ENCODE assay signal across 10 cellular contexts in the genomic region with DNA sequence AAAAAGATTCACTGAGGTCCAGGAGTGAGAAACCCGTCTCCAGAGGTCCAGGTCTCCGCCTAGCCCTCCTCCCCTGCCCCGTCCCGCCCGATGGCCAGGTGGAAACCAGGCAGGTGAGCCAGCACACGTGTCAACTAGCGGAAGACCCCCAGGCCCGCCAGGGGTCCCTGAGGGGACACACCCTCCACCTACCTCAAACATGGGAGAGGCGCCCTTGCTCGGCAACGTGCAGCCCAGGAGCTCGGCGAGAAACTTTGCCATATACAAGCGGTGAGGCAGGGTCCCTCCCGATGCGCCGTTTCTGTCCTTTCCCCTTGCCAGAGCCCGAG.
A peak's percentile ranks its signal among the peaks of the same experiment; 100 is the strongest.
DNase-seq lines count a peak whose midpoint lies in the region; ATAC-seq and TF ChIP-seq lines count a peak whose summit lies in the region.
"Had no signal": no experiment of that assay in that cellular context is flagged by ENCODE, and none has a peak within 500 bp of the region (broad histone marks: within the 10 kb centered on the region; RNA-seq: fewer than 3 reads in every experiment).

No MANE protein-coding gene starts in this region.

- no peak for TF ChIP-seq CTCF in KMS-11 (conservative IDR thresholded peaks at IDR 0.05; ENCODE audit: low read depth, low read length)
- TF ChIP-seq CTCF in mammary epithelial cell (conservative IDR thresholded peaks at IDR 0.05 in 1 of 2, IDR thresholded peaks at IDR 0.05 in 1 of 2; ENCODE audit: extremely low read depth in 1 of 2, insufficient read depth in 1 of 2, low read depth in 1 of 2, low read length in 2 of 2) = no peak
- TF ChIP-seq CTCF in mesothelial cell of epicardium (IDR thresholded peaks at IDR 0.05; ENCODE audit: unreplicated experiment) = no peak

- H3K4me3 ChIP-seq in KMS-11 (IDR thresholded peaks at IDR 0.05; ENCODE audit: insufficient read depth, low read depth, low read length) (peak overlapping the region; percentile 74), mammary epithelial cell (replicated peaks in 1 of 3; ENCODE audit: insufficient read depth in 1 of 3, low read depth in 2 of 3, low read length in 3 of 3) (peak overlapping the region; percentile 62 to 72 (median 65)), stomach smooth muscle (ENCODE audit: low read length in 2 of 2) (peak overlapping the region; percentile 31 to 69)

- no peaks in the 10 kb centered on the region for H3K9me3 Mint-ChIP-seq in mesothelial cell of epicardium
- H3K9me3 Mint-ChIP-seq: T-helper 1 cell treated with Interleukin-12 subunit alpha and Interleukin-12 subunit beta and Interleukin-4 antibody, amounts not matched to agents 30 μg/mL and 1 μg/mL, for 36 hours had no signal

- H3K36me3 ChIP-seq in KMS-11 (ENCODE audit: insufficient read depth) (no peaks in the 10 kb centered on the region), mammary epithelial cell (ENCODE audit: insufficient read depth, low read length) (no peaks in the 10 kb centered on the region), stomach smooth muscle (ENCODE audit: control insufficient read depth in 2 of 2, insufficient read depth in 2 of 2, low read length in 2 of 2) (no peaks in the 10 kb centered on the region)

- H3K79me2 ChIP-seq in KMS-11 (ENCODE audit: insufficient read depth, low read depth) = no peaks in the 10 kb centered on the region
- no peaks in the 10 kb centered on the region for H3K79me2 ChIP-seq in mammary epithelial cell (ENCODE audit: insufficient read depth, low read length)

- H3K9me3 ChIP-seq in mammary epithelial cell (replicated peaks; ENCODE audit: insufficient read depth, low read length) = no peaks in the 10 kb centered on the region
- H3K9me3 ChIP-seq in stomach smooth muscle (ENCODE audit: control insufficient read depth in 2 of 2, low read length in 2 of 2) = no peaks in the 10 kb centered on the region

- 0% methylated on average over 7 of the region's 18 CpGs for WGBS in mammary epithelial cell (ENCODE audit: low coverage, missing lambda C conversion rate)

- no peak for ATAC-seq in GM18517 (IDR thresholded peaks at IDR 0.05; ENCODE audit: unreplicated experiment)

- no peaks in the 10 kb centered on the region for H3K36me3 Mint-ChIP-seq in mesothelial cell of epicardium

- H3K27me3 ChIP-seq in KMS-11 (ENCODE audit: insufficient read depth, low read depth) (peaks cover 6% of the 10 kb centered on the region; the same call in 1 of the 2 replicates), mammary epithelial cell (ENCODE audit: insufficient read depth, low read length) (no peaks in the 10 kb centered on the region), stomach smooth muscle (ENCODE audit: control insufficient read depth in 1 of 2, insufficient read depth in 2 of 2, low read length in 2 of 2) (peaks cover 10 to 12% of the 10 kb centered on the region in 2 donors)

- H3K4me2 ChIP-seq in KMS-11 (peak overlapping the region; percentile 36; the same call in 1 of the 2 replicates), mammary epithelial cell (ENCODE audit: insufficient read depth, low read depth, low read length) (peak overlapping the region; percentile 99)

- CTCF ChIA-PET in mammary epithelial cell (lab: Charles Lee; ENCODE audit: low non-redundant PET) = no interaction called here

- no peak overlapping the region for H3K27ac Mint-ChIP-seq in mesothelial cell of epicardium
- H3K27ac Mint-ChIP-seq: T-helper 1 cell treated with Interleukin-12 subunit alpha and Interleukin-12 subunit beta and Interleukin-4 antibody, amounts not matched to agents 30 μg/mL and 1 μg/mL, for 36 hours had no signal

- H3K4me3 Mint-ChIP-seq in mesothelial cell of epicardium = peak overlapping the region; percentile 66
- H3K4me3 Mint-ChIP-seq: T-helper 1 cell treated with Interleukin-12 subunit alpha and Interleukin-12 subunit beta and Interleukin-4 antibody, amounts not matched to agents 30 μg/mL and 1 μg/mL, for 36 hours had no signal

- H2AFZ ChIP-seq in KMS-11 (ENCODE audit: low read depth) (peak overlapping the region; percentile 78; the same call in 1 of the 2 replicates), mammary epithelial cell (ENCODE audit: low read depth, low read length) (peak overlapping the region; percentile 95)

- H3K27ac ChIP-seq in KMS-11 (no peak overlapping the region), mammary epithelial cell (ENCODE audit: insufficient read depth, low read depth, low read length) (no peak overlapping the region), stomach smooth muscle (ENCODE audit: low read length) (no peak overlapping the region)

- no TSS peak for BruUV-seq in mammary epithelial cell (replicated peaks; lab: Mats Ljungman, UMichigan)

- peaks cover 81% of the 10 kb centered on the region for H3K27me3 Mint-ChIP-seq in mesothelial cell of epicardium (ENCODE audit: low read depth)

- dilution Hi-C loops in mammary epithelial cell (cut with HindIII; ENCODE audit: low sequenced_read_pairs) = no loop called here

- DNase-seq in mammary epithelial cell (no peak), mesothelial cell of epicardium (ENCODE audit: low spot score in 2 of 2, unreplicated experiment in 2 of 2) (peak in 1 of 2 experiments; percentile 38), GM03348 (ENCODE audit: low spot score) (no peak)
- no peak for DNase-seq in activated CD8-positive, alpha-beta memory T cell treated with anti-CD3 and anti-CD28 coated beads for 24 hours
- DNase-seq: NCI-H2081 treated with DMSO at 0.1 percent for 48 hours; stimulated activated CD4-positive, alpha-beta T cell treated with anti-CD3 and anti-CD28 coated beads, Interleukin-12 subunit alpha, Interleukin-12 subunit beta, amount 100 ng/mL, for 4 hours had no signal

- peaks cover 10% of the 10 kb centered on the region for H3K4me1 Mint-ChIP-seq in mesothelial cell of epicardium

- intact Hi-C loops in mammary epithelial cell (cut with micrococcal nuclease) = loop anchor here (2.0 to 5.0 kb wide), 2 partner anchors 225 to 576 kb away; no protein-coding TSS in a partner anchor

- in situ Hi-C loops in mammary epithelial cell (cut with MboI; ENCODE audit: low sequenced_read_pairs in 2 of 2) = no loop called here

- no peaks in the 10 kb centered on the region for H3K4me1 ChIP-seq in KMS-11 (ENCODE audit: low read depth, poor library complexity, severe bottlenecking)
- peaks cover 39% of the 10 kb centered on the region for H3K4me1 ChIP-seq in mammary epithelial cell (ENCODE audit: insufficient read depth, low read length)
- H3K4me1 ChIP-seq in stomach smooth muscle (ENCODE audit: control insufficient read depth, insufficient read depth, low read length) = peaks cover 6% of the 10 kb centered on the region

- no peaks in the 10 kb centered on the region for H4K20me1 ChIP-seq in KMS-11 (ENCODE audit: insufficient read depth)
- H4K20me1 ChIP-seq in mammary epithelial cell (ENCODE audit: insufficient read depth, low read length) = no peaks in the 10 kb centered on the region

- no peak overlapping the region for H3K9ac ChIP-seq in KMS-11
- H3K9ac ChIP-seq in mammary epithelial cell (ENCODE audit: insufficient read depth, low read length) = no peak overlapping the region
- H3K9ac ChIP-seq in stomach smooth muscle (ENCODE audit: low read length in 2 of 2) = no peak overlapping the region
